In the genomic region with DNA sequence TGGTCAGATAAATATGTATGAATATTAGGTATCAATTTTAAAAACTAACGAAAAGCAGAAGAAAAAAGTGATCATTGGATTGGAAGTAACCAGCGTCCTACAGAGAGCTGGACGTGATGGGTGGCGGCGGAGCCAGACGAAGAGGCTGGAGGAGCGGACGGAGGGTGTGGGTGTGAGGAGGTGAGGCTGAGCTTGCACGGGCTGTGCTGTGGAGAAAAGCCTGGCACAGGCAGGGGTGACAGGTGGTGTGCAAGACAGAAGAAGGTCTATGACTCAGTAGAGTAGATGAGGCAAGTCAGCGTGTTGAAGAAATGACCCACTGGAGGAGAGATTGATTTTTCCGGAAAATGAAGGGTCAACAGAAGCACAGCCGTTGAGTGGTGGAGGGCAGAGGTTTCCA, we compare ENCODE assay signal across 23 cellular contexts. TPM values are rescaled to one million over a fixed set of nuclear protein-coding genes. Genes with fewer than 3 reads are reported as not detected.
DNase-seq lines count a peak whose midpoint lies in the region; ATAC-seq and TF ChIP-seq lines count a peak whose summit lies in the region.
"Had no signal": no experiment of that assay in that cellular context is flagged by ENCODE, and none has a peak within 500 bp of the region (broad histone marks: within the 10 kb centered on the region; RNA-seq: fewer than 3 reads in every experiment).

No MANE protein-coding gene starts in this region.

- H3K9ac ChIP-seq in endodermal cell (ENCODE audit: extremely low read depth, low read length, poor library complexity, severe bottlenecking) = no peak overlapping the region
- H3K9ac ChIP-seq: BLaER1 treated with 17β-estradiol and CSF1 and Interleukin-3, amounts not matched to agents 10 nM and 100 nM had no signal

- TF ChIP-seq CTCF in endodermal cell (conservative IDR thresholded peaks at IDR 0.05) (no peak), type B pancreatic cell (conservative IDR thresholded peaks at IDR 0.05) (no peak), omental fat pad (IDR thresholded peaks at IDR 0.05) (no peak)

- no peaks in the 10 kb centered on the region for H3K27me3 Mint-ChIP-seq in endodermal cell (ENCODE audit: insufficient read depth)
- H3K27me3 Mint-ChIP-seq in type B pancreatic cell = peaks cover 65% of the 10 kb centered on the region

- H3K27ac Mint-ChIP-seq in endodermal cell (no peak overlapping the region), type B pancreatic cell (peak overlapping the region; percentile 4)
- H3K27ac Mint-ChIP-seq: CD14-positive monocyte; CD4-positive, alpha-beta T cell; GM23338; HFFc6 had no signal

- H3K9me3 Mint-ChIP-seq in endodermal cell (no peaks in the 10 kb centered on the region), type B pancreatic cell (peaks cover 19% of the 10 kb centered on the region)
- H3K9me3 Mint-ChIP-seq: GM23338 had no signal

- no peaks in the 10 kb centered on the region for H3K4me1 ChIP-seq in endodermal cell (ENCODE audit: control insufficient read depth, insufficient read depth, low read length)
- H3K4me1 ChIP-seq: A549; BE2C; BLaER1 treated with 17β-estradiol and CSF1 and Interleukin-3, amounts not matched to agents 10 nM and 100 nM; HAP-1 had no signal

- ATAC-seq in GM18502 (IDR thresholded peaks at IDR 0.05; ENCODE audit: poor library complexity, unreplicated experiment) (no peak), omental fat pad (ENCODE audit: low FRiP score) (no peak)
- ATAC-seq: A549, GM23338 had no signal

- DNase-seq in G401 (ENCODE audit: low spot score) = peak; percentile 62
- DNase-seq in cerebellum (ENCODE audit: low spot score) = peak; percentile 57
- DNase-seq in endodermal cell = peak; percentile 24
- no peak for DNase-seq in type B pancreatic cell (ENCODE audit: extremely low spot score, unreplicated experiment)
- DNase-seq in NCI-H2171 treated with DMSO at 0.1 percent for 48 hours (lab: John Stamatoyannopoulos, UW) = no peak
- no peak for DNase-seq in omental fat pad (ENCODE audit: low spot score)
- DNase-seq: 8988T; ACHN; AML-193; BE2C; CD4-positive, alpha-beta T cell; CD8-positive, alpha-beta memory T cell; DMS 273 treated with DMSO at 0.1 percent for 48 hours; DMS79; EL; GF-D8; HFFc6 had no signal

- in situ Hi-C loops in G401 (cut with HindIII; ENCODE audit: low sequenced_read_pairs) = no loop called here

- H3K36me3 ChIP-seq in endodermal cell (ENCODE audit: control insufficient read depth, insufficient read depth, low read length) = no peaks in the 10 kb centered on the region
- H3K36me3 ChIP-seq: BE2C; BLaER1 treated with 17β-estradiol and CSF1 and Interleukin-3, amounts not matched to agents 10 nM and 100 nM; HAP-1 had no signal

- H3K27ac ChIP-seq in endodermal cell (ENCODE audit: low read depth, low read length) = no peak overlapping the region
- H3K27ac ChIP-seq: A549; BLaER1 treated with 17β-estradiol and CSF1 and Interleukin-3, amounts not matched to agents 10 nM and 100 nM had no signal

- H3K4me3 ChIP-seq in endodermal cell (ENCODE audit: low read length) = no peak overlapping the region
- H3K4me3 ChIP-seq: A549; BLaER1 treated with 17β-estradiol and CSF1 and Interleukin-3, amounts not matched to agents 10 nM and 100 nM; GM23338; HAP-1 had no signal

- WGBS in endodermal cell (ENCODE audit: insufficient coverage in 1 of 2, insufficient read length in 1 of 2), 2 experiments = 90 to 95% methylated on average over 7 to 12 of the region's 12 CpGs

- no peaks in the 10 kb centered on the region for H3K9me3 ChIP-seq in endodermal cell (ENCODE audit: control insufficient read depth, low read length)
- H3K9me3 ChIP-seq: A549, BE2C, HAP-1 had no signal

- H3K27me3 ChIP-seq in endodermal cell (ENCODE audit: control insufficient read depth, insufficient read depth, low read length, poor library complexity, severe bottlenecking) = peaks cover 57% of the 10 kb centered on the region
- H3K27me3 ChIP-seq: BE2C; BLaER1 treated with 17β-estradiol and CSF1 and Interleukin-3, amounts not matched to agents 10 nM and 100 nM had no signal

- H3K4me3 Mint-ChIP-seq in endodermal cell (no peak overlapping the region), type B pancreatic cell (no peak overlapping the region)
- H3K4me3 Mint-ChIP-seq: CD14-positive monocyte; CD4-positive, alpha-beta T cell; CD8-positive, alpha-beta memory T cell; GM23338; HFFc6 had no signal

- H3K4me1 Mint-ChIP-seq in endodermal cell (peaks cover 10% of the 10 kb centered on the region), type B pancreatic cell (ENCODE audit: unreplicated experiment) (peaks cover 36% of the 10 kb centered on the region)
- H3K4me1 Mint-ChIP-seq: CD14-positive monocyte; CD8-positive, alpha-beta memory T cell; GM23338 had no signal

- H3K36me3 Mint-ChIP-seq in endodermal cell (ENCODE audit: low read depth) (no peaks in the 10 kb centered on the region), type B pancreatic cell (peaks cover 8% of the 10 kb centered on the region)
- H3K36me3 Mint-ChIP-seq: CD14-positive monocyte had no signal

RNA-seq across cellular contexts. Expression of a gene that starts 56.4 kb away (rescaled TPM):
- not detected in 2 replicates for total RNA-seq in G401 (2014; rRNA removed; shearing (Covaris generic))
- 14.1 TPM for total RNA-seq in cerebellum
- total RNA-seq in endodermal cell = under 1 TPM in 1 of 2 donors, not detected in 1; 0.18 TPM
- polyA plus RNA-seq in endodermal cell (2013, experiment 1 of 2) = 80.9 TPM
- polyA plus RNA-seq in endodermal cell (2013, experiment 2 of 2) = 59.6 TPM
- 7.5 and 17.7 TPM in 2 replicates for total RNA-seq in type B pancreatic cell (ENCODE audit: low replicate concordance)
- total RNA-seq in omental fat pad = 1 to 10 TPM in 2 of 4 donors, under 1 TPM in 2; 0.25 to 3.8 (median 0.98) TPM
- total RNA-seq: CD4-positive, alpha-beta T cell; CD8-positive, alpha-beta memory T cell; HFFc6 had no signal
- polyA plus RNA-seq: A549; CD14-positive monocyte; CD8-positive, alpha-beta memory T cell had no signal

Comparison
In these comparisons a context has a peak if more than half of its experiments do, and no peak if none do; other contexts are left out.
1. DNase-seq: peak in G401 (single experiment), cerebellum (single experiment) and endodermal cell (single experiment); none in type B pancreatic cell (single experiment), NCI-H2171 treated with DMSO at 0.1 percent for 48 hours (single experiment) and omental fat pad (single experiment).